28 cellular contexts compared by ENCODE assay signal in genomic region chr12:38932320-38932719, GRCh38.
"Had no signal": no experiment of that assay in that cellular context is flagged by ENCODE, and none has a peak within 500 bp of the region (broad histone marks: within the 10 kb centered on the region; RNA-seq: fewer than 3 reads in every experiment).

No MANE protein-coding gene starts in this region.

- H3K27ac ChIP-seq: colonic mucosa, coronary artery, dorsolateral prefrontal cortex, epithelial cell of prostate, esophagus muscularis mucosa, esophagus squamous epithelium, foreskin keratinocyte, gastrocnemius medialis, gastroesophageal sphincter, heart left ventricle, heart right ventricle had no signal

- DNase-seq: colonic mucosa; cortex of kidney; dermis blood vessel endothelial cell; dorsolateral prefrontal cortex; effector CD4-positive, alpha-beta T cell; effector CD8-positive, alpha-beta T cell; effector memory CD4-positive, alpha-beta T cell; effector memory CD8-positive, alpha-beta T cell; endodermal cell; erythroblast; esophagus squamous epithelium; foreskin fibroblast; foreskin keratinocyte; foreskin melanocyte; gastrocnemius medialis; glutamatergic neuron; head of caudate nucleus; heart left ventricle; heart right ventricle had no signal

- H3K4me1 ChIP-seq: colonic mucosa, esophagus muscularis mucosa, esophagus squamous epithelium, foreskin keratinocyte, gastrocnemius medialis, gastroesophageal sphincter, heart left ventricle, heart right ventricle had no signal

- H3K27me3 ChIP-seq: colonic mucosa, esophagus muscularis mucosa, esophagus squamous epithelium, gastrocnemius medialis, gastroesophageal sphincter had no signal

- ATAC-seq: effector memory CD8-positive, alpha-beta T cell; esophagus mucosa; foreskin keratinocyte; gastrocnemius medialis; gastroesophageal sphincter; heart left ventricle; heart right ventricle had no signal

- FAIRE-seq: colon, endometrium, endothelial cell of umbilical vein, frontal cortex had no signal

- H3K9me3 ChIP-seq: colonic mucosa, esophagus muscularis mucosa, esophagus squamous epithelium, gastrocnemius medialis, gastroesophageal sphincter had no signal

- H3K4me3 ChIP-seq: colonic mucosa, coronary artery, dorsolateral prefrontal cortex, esophagus muscularis mucosa, esophagus squamous epithelium, gastrocnemius medialis, gastroesophageal sphincter, heart left ventricle, heart right ventricle had no signal

- H3K36me3 ChIP-seq: colonic mucosa, esophagus muscularis mucosa, esophagus squamous epithelium, gastrocnemius medialis, gastroesophageal sphincter, heart left ventricle, heart right ventricle had no signal
